Comparison of ENCODE assay signal across 1 cellular context in genomic region chr2:15556311-15556930, GRCh38.
TF ChIP-seq lines count a peak whose summit lies in the region.

No MANE protein-coding gene starts in this region.

TF ChIP-seq in K562, 482 proteins besides CTCF, POLR2A, EP300 and RAD21 (continued from another document and continues in another):
- no peak for TF ChIP-seq CHD2 (IDR thresholded peaks at IDR 0.05; ENCODE audit: low read depth, low read length)
- no peak for TF ChIP-seq SMAD1 (IDR thresholded peaks at IDR 0.05; ENCODE audit: low read depth, low read length, partially characterized antibody)
- peak in 1 of 2 experiments; percentile 70 for TF ChIP-seq AFF1 (IDR thresholded peaks at IDR 0.05; ENCODE audit: low read depth in 1 of 2, partially characterized antibody in 2 of 2)
- TF ChIP-seq CBFA2T3 (IDR thresholded peaks at IDR 0.05), result no peak
- TF ChIP-seq, protein P1, sequence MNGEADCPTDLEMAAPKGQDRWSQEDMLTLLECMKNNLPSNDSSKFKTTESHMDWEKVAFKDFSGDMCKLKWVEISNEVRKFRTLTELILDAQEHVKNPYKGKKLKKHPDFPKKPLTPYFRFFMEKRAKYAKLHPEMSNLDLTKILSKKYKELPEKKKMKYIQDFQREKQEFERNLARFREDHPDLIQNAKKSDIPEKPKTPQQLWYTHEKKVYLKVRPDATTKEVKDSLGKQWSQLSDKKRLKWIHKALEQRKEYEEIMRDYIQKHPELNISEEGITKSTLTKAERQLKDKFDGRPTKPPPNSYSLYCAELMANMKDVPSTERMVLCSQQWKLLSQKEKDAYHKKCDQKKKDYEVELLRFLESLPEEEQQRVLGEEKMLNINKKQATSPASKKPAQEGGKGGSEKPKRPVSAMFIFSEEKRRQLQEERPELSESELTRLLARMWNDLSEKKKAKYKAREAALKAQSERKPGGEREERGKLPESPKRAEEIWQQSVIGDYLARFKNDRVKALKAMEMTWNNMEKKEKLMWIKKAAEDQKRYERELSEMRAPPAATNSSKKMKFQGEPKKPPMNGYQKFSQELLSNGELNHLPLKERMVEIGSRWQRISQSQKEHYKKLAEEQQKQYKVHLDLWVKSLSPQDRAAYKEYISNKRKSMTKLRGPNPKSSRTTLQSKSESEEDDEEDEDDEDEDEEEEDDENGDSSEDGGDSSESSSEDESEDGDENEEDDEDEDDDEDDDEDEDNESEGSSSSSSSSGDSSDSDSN (IDR thresholded peaks at IDR 0.05; ENCODE audit: borderline replicate concordance in 1 of 2, low read depth in 2 of 2, low read length in 2 of 2), result no peak
- peak; percentile 98 for TF ChIP-seq PML (IDR thresholded peaks at IDR 0.05; ENCODE audit: low read length)
- TF ChIP-seq, protein P2, sequence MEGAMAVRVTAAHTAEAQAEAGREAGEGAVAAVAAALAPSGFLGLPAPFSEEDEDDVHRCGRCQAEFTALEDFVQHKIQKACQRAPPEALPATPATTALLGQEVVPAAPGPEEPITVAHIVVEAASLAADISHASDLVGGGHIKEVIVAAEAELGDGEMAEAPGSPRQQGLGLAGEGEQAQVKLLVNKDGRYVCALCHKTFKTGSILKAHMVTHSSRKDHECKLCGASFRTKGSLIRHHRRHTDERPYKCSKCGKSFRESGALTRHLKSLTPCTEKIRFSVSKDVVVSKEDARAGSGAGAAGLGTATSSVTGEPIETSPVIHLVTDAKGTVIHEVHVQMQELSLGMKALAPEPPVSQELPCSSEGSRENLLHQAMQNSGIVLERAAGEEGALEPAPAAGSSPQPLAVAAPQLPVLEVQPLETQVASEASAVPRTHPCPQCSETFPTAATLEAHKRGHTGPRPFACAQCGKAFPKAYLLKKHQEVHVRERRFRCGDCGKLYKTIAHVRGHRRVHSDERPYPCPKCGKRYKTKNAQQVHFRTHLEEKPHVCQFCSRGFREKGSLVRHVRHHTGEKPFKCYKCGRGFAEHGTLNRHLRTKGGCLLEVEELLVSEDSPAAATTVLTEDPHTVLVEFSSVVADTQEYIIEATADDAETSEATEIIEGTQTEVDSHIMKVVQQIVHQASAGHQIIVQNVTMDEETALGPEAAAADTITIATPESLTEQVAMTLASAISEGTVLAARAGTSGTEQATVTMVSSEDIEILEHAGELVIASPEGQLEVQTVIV (CRISPR knock-in tag; IDR thresholded peaks at IDR 0.05; ENCODE audit: borderline replicate concordance), result no peak
- TF ChIP-seq MLLT1 (IDR thresholded peaks at IDR 0.05), result peak in 1 of 2 experiments; percentile 78; a peak in 2 of 4 replicates
- TF ChIP-seq, protein P3, sequence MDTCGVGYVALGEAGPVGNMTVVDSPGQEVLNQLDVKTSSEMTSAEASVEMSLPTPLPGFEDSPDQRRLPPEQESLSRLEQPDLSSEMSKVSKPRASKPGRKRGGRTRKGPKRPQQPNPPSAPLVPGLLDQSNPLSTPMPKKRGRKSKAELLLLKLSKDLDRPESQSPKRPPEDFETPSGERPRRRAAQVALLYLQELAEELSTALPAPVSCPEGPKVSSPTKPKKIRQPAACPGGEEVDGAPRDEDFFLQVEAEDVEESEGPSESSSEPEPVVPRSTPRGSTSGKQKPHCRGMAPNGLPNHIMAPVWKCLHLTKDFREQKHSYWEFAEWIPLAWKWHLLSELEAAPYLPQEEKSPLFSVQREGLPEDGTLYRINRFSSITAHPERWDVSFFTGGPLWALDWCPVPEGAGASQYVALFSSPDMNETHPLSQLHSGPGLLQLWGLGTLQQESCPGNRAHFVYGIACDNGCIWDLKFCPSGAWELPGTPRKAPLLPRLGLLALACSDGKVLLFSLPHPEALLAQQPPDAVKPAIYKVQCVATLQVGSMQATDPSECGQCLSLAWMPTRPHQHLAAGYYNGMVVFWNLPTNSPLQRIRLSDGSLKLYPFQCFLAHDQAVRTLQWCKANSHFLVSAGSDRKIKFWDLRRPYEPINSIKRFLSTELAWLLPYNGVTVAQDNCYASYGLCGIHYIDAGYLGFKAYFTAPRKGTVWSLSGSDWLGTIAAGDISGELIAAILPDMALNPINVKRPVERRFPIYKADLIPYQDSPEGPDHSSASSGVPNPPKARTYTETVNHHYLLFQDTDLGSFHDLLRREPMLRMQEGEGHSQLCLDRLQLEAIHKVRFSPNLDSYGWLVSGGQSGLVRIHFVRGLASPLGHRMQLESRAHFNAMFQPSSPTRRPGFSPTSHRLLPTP (IDR thresholded peaks at IDR 0.05; ENCODE audit: borderline replicate concordance, extremely low read depth, insufficient read length), result no peak
- no peak for TF ChIP-seq ZNF561 (CRISPR knock-in tag; conservative IDR thresholded peaks at IDR 0.05)
- TF ChIP-seq, protein P4, sequence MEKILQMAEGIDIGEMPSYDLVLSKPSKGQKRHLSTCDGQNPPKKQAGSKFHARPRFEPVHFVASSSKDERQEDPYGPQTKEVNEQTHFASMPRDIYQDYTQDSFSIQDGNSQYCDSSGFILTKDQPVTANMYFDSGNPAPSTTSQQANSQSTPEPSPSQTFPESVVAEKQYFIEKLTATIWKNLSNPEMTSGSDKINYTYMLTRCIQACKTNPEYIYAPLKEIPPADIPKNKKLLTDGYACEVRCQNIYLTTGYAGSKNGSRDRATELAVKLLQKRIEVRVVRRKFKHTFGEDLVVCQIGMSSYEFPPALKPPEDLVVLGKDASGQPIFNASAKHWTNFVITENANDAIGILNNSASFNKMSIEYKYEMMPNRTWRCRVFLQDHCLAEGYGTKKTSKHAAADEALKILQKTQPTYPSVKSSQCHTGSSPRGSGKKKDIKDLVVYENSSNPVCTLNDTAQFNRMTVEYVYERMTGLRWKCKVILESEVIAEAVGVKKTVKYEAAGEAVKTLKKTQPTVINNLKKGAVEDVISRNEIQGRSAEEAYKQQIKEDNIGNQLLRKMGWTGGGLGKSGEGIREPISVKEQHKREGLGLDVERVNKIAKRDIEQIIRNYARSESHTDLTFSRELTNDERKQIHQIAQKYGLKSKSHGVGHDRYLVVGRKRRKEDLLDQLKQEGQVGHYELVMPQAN (IDR thresholded peaks at IDR 0.05; ENCODE audit: borderline replicate concordance), result no peak
- TF ChIP-seq, protein P5, sequence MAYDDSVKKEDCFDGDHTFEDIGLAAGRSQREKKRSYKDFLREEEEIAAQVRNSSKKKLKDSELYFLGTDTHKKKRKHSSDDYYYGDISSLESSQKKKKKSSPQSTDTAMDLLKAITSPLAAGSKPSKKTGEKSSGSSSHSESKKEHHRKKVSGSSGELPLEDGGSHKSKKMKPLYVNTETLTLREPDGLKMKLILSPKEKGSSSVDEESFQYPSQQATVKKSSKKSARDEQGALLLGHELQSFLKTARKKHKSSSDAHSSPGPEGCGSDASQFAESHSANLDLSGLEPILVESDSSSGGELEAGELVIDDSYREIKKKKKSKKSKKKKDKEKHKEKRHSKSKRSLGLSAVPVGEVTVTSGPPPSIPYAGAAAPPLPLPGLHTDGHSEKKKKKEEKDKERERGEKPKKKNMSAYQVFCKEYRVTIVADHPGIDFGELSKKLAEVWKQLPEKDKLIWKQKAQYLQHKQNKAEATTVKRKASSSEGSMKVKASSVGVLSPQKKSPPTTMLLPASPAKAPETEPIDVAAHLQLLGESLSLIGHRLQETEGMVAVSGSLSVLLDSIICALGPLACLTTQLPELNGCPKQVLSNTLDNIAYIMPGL (CRISPR knock-in tag; IDR thresholded peaks at IDR 0.05), result no peak
- no peak for TF ChIP-seq ATF4 (CRISPR knock-in tag; IDR thresholded peaks at IDR 0.05)
- TF ChIP-seq CBX1 (IDR thresholded peaks at IDR 0.05; ENCODE audit: low read depth), result no peak
- TF ChIP-seq ETS2 (tag; IDR thresholded peaks at IDR 0.05; ENCODE audit: borderline replicate concordance, poor library complexity, severe bottlenecking), result no peak
- TF ChIP-seq CSDE1 (IDR thresholded peaks at IDR 0.05), result 0 out of 4 replicates have a peak, but pooled peaks of 1 of the 2 experiments have one; percentile 6
- TF ChIP-seq ZNF518B (CRISPR knock-in tag; IDR thresholded peaks at IDR 0.05), result no peak
- no peak; the same call in 1 of the 2 replicates for TF ChIP-seq ZBTB2 (IDR thresholded peaks at IDR 0.05)
- TF ChIP-seq TAF9B (IDR thresholded peaks at IDR 0.05; ENCODE audit: partially characterized antibody), result peak; percentile 49
- no peak for TF ChIP-seq DNMT1 (IDR thresholded peaks at IDR 0.05)
- peak; percentile 12; the same call in 1 of the 2 replicates for TF ChIP-seq ZEB2 (IDR thresholded peaks at IDR 0.05)
- TF ChIP-seq, protein P6, sequence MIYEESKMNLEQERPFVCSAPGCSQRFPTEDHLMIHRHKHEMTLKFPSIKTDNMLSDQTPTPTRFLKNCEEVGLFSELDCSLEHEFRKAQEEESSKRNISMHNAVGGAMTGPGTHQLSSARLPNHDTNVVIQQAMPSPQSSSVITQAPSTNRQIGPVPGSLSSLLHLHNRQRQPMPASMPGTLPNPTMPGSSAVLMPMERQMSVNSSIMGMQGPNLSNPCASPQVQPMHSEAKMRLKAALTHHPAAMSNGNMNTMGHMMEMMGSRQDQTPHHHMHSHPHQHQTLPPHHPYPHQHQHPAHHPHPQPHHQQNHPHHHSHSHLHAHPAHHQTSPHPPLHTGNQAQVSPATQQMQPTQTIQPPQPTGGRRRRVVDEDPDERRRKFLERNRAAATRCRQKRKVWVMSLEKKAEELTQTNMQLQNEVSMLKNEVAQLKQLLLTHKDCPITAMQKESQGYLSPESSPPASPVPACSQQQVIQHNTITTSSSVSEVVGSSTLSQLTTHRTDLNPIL (CRISPR knock-in tag; IDR thresholded peaks at IDR 0.05), result no peak
